In genomic region chr5:27313549-27313948, GRCh38 we compare ENCODE assay signal across 32 cellular contexts.
"Had no signal": no experiment of that assay in that cellular context is flagged by ENCODE, and none has a peak within 500 bp of the region (broad histone marks: within the 10 kb centered on the region; RNA-seq: fewer than 3 reads in every experiment).

No MANE protein-coding gene starts in this region.

- ATAC-seq: effector memory CD8-positive, alpha-beta T cell; heart right ventricle; left lung; lower lobe of right lung; naive thymus-derived CD8-positive, alpha-beta T cell; pancreas; sciatic nerve had no signal

- H3K4me1 ChIP-seq: adrenal gland, colonic mucosa, left lung, lower lobe of right lung, pancreas, prostate gland, vagina had no signal

- H3K27me3 ChIP-seq: adrenal gland, cardiac muscle cell, colonic mucosa, dorsolateral prefrontal cortex, heart right ventricle, left lung, pancreas, vagina had no signal

- H3K27ac ChIP-seq: adrenal gland, cardiac muscle cell, colonic mucosa, dorsolateral prefrontal cortex, heart right ventricle, left lung, lower lobe of right lung, pancreas, prostate gland, skin epidermis, vagina had no signal

- H3K9me3 ChIP-seq: adrenal gland, colonic mucosa, left lung, lower lobe of right lung, pancreas, prostate gland, vagina had no signal

- FAIRE-seq: pancreas had no signal

- DNase-seq: activated CD4-positive, alpha-beta memory T cell treated with anti-CD3 and anti-CD28 coated beads for 36 hours; activated CD4-positive, alpha-beta T cell treated with anti-CD3 and anti-CD28 coated beads, Interleukin-2, amount 10 ng/mL, durations not matched to agents 24 days and 14 days; activated CD4-positive, CD25-positive, alpha-beta regulatory T cell treated with anti-CD3 and anti-CD28 coated beads, Interleukin-2, amount 50 U/mL, for 72 hours; activated CD8-positive, alpha-beta memory T cell treated with anti-CD3 and anti-CD28 coated beads, Interleukin-2, amount 50 U/mL, for 4 hours; activated effector memory CD4-positive, alpha-beta T cell treated with anti-CD3 and anti-CD28 coated beads, Interleukin-2, amount 50 U/mL, for 16 hours; activated naive CD4-positive, alpha-beta T cell treated with anti-CD3 and anti-CD28 coated beads for 36 hours; activated naive CD8-positive, alpha-beta T cell treated with anti-CD3 and anti-CD28 coated beads for 36 hours; activated T-cell treated with anti-CD3 and anti-CD28 coated beads, Interleukin-2, amount 50 U/mL, for 1 hour; adrenal gland; aorta; cerebellar nuclear complex; colonic mucosa; dorsolateral prefrontal cortex; effector memory CD8-positive, alpha-beta T cell; erythroblast; heart right ventricle; kidney glomerular epithelial cell; left lung; lower lobe of right lung; mesenchymal stem cell; naive thymus-derived CD8-positive, alpha-beta T cell; nucleus accumbens; pancreas; retina; stimulated activated CD4-positive, alpha-beta T cell treated with anti-CD3 and anti-CD28 coated beads, Interleukin-12 subunit alpha, Interleukin-12 subunit beta, amount 100 ng/mL, for 4 hours; stimulated activated CD4-positive, alpha-beta T cell treated with anti-CD3 and anti-CD28 coated beads, Interleukin-4, amount 100 ng/mL, for 1 hour; T-helper 9 cell had no signal

- H3K4me3 ChIP-seq: adrenal gland, cardiac muscle cell, colonic mucosa, dorsolateral prefrontal cortex, heart right ventricle, left lung, lower lobe of right lung, pancreas, prostate gland, skin epidermis, vagina had no signal

- H3K36me3 ChIP-seq: adrenal gland, cardiac muscle cell, colonic mucosa, heart right ventricle, left lung, lower lobe of right lung, pancreas, prostate gland, vagina had no signal
